In genomic region chr1:232459826-232460225, GRCh38 we compare ENCODE assay signal across 1 cellular context.
TF ChIP-seq lines count a peak whose summit lies in the region.

No MANE protein-coding gene starts in this region.

TF ChIP-seq in GM23338, 12 proteins besides CTCF, POLR2A, EP300 and RAD21 (continued from another document):
- TF ChIP-seq ZNF462 (CRISPR knock-in tag; IDR thresholded peaks at IDR 0.05) (peak; percentile 73; the same call in 1 of the 2 replicates), ETS1 (IDR thresholded peaks at IDR 0.05) (no peak), JUNB (IDR thresholded peaks at IDR 0.05; ENCODE audit: unreplicated experiment) (no peak), CREB1 (CRISPR knock-in tag; IDR thresholded peaks at IDR 0.05; ENCODE audit: low read depth) (no peak), REST (IDR thresholded peaks at IDR 0.05; ENCODE audit: unreplicated experiment) (no peak)
